ENCODE assay signal across 20 cellular contexts in genomic region chr21:41378849-41379248, GRCh38. TPM values are rescaled to one million over a fixed set of nuclear protein-coding genes. Genes with fewer than 3 reads are reported as not detected.
A peak's percentile ranks its signal among the peaks of the same experiment; 100 is the strongest.
DNase-seq lines count a peak whose midpoint lies in the region; ATAC-seq and TF ChIP-seq lines count a peak whose summit lies in the region.
"Had no signal": no experiment of that assay in that cellular context is flagged by ENCODE, and none has a peak within 500 bp of the region (broad histone marks: within the 10 kb centered on the region; RNA-seq: fewer than 3 reads in every experiment).

No MANE protein-coding gene starts in this region.

- H3K9me2 ChIP-seq in HCT116 (ENCODE audit: insufficient read depth) = no peaks in the 10 kb centered on the region

- no peaks in the 10 kb centered on the region for H3K27me3 ChIP-seq in HCT116 (ENCODE audit: insufficient read depth, low read length)
- H3K27me3 ChIP-seq: SJSA1 had no signal

- H3K4me1 ChIP-seq in HCT116 (ENCODE audit: control insufficient read depth in 1 of 2, insufficient read depth in 2 of 2, low read length in 2 of 2) = no peaks in the 10 kb centered on the region
- H3K4me1 ChIP-seq: SJSA1 had no signal

- peaks cover 17% of the 10 kb centered on the region for H3K4me1 Mint-ChIP-seq in stimulated activated effector memory CD8-positive, alpha-beta T cell treated with anti-CD3 and anti-CD28 coated beads, Interleukin-12 subunit alpha, Interleukin-12 subunit beta, amount 100 ng/mL, for 72 hours

- no peaks in the 10 kb centered on the region for H3K79me2 ChIP-seq in HCT116 (ENCODE audit: insufficient read depth, low read length)

- DNase-seq in HCT116 (ENCODE audit: low read depth, low spot score) (no peak), RPMI8226 (peak; percentile 27), iPS-NIHi11 (ENCODE audit: low spot score) (peak; percentile 33), glomerular visceral epithelial cell (ENCODE audit: extremely low spot score) (no peak), NCI-H2029 (lab: John Stamatoyannopoulos, UW) (no peak)
- DNase-seq in stimulated activated effector memory CD8-positive, alpha-beta T cell treated with anti-CD3 and anti-CD28 coated beads, Interleukin-12 subunit alpha, Interleukin-12 subunit beta, amount 100 ng/mL, for 72 hours (ENCODE audit: low spot score in 2 of 2) = no peak
- DNase-seq: DND-41, Kasumi-1, MV-4-11, NCI-H187, NCI-H226, NCI-H524 treated with DMSO at 0.1 percent for 48 hours, SW 1271, T-helper 2 cell had no signal

- peak in 1 of 3 experiments; percentile 29; a peak in 1 of 6 replicates for TF ChIP-seq CTCF in HCT116 (IDR thresholded peaks at IDR 0.05 in 2 of 3, conservative IDR thresholded peaks at IDR 0.05 in 1 of 3; ENCODE audit: borderline replicate concordance in 1 of 3, insufficient read depth in 1 of 3, low read depth in 2 of 3, low read length in 2 of 3)

- H3K4me3 Mint-ChIP-seq in stimulated activated effector memory CD8-positive, alpha-beta T cell treated with anti-CD3 and anti-CD28 coated beads, Interleukin-12 subunit alpha, Interleukin-12 subunit beta, amount 100 ng/mL, for 72 hours = no peak overlapping the region
- H3K4me3 Mint-ChIP-seq: B cell, IgD-negative memory B cell had no signal

- no TSS peak for BruUV-seq in HCT116 (replicated peaks; lab: Mats Ljungman, UMichigan)

- H3K36me3 ChIP-seq in HCT116 (ENCODE audit: control insufficient read depth in 1 of 2, insufficient read depth in 2 of 2, low read length in 2 of 2) = no peaks in the 10 kb centered on the region
- H3K36me3 ChIP-seq: SJSA1 had no signal

- no peaks in the 10 kb centered on the region for H3K9me3 ChIP-seq in HCT116 (ENCODE audit: control insufficient read depth in 1 of 2, insufficient read depth in 1 of 2, low read depth in 1 of 2, low read length in 2 of 2)
- H3K9me3 ChIP-seq: SJSA1 had no signal

- TF ChIP-seq RAD21 in HCT116 (IDR thresholded peaks at IDR 0.05; ENCODE audit: low read depth) = no peak

- no peak overlapping the region for H3K27ac ChIP-seq in HCT116 (ENCODE audit: low read depth, low read length)
- H3K27ac ChIP-seq: HL-60, SJSA1 had no signal

- H3K36me3 Mint-ChIP-seq in stimulated activated effector memory CD8-positive, alpha-beta T cell treated with anti-CD3 and anti-CD28 coated beads, Interleukin-12 subunit alpha, Interleukin-12 subunit beta, amount 100 ng/mL, for 72 hours = peaks cover 9% of the 10 kb centered on the region

- no peak for TF ChIP-seq POLR2A in HCT116 (IDR thresholded peaks at IDR 0.05; ENCODE audit: borderline replicate concordance, extremely low read depth, insufficient read depth, insufficient read length)

- no peak overlapping the region for H3K9ac ChIP-seq in HCT116 (ENCODE audit: low read length)

- CTCF ChIA-PET in HCT116 (lab: Charles Lee) = interaction anchor here (1.0 kb wide), 1 partner anchor 96 kb away, joined by 5 read pairs; no protein-coding TSS in a partner anchor

- H3K9me3 Mint-ChIP-seq in stimulated activated effector memory CD8-positive, alpha-beta T cell treated with anti-CD3 and anti-CD28 coated beads, Interleukin-12 subunit alpha, Interleukin-12 subunit beta, amount 100 ng/mL, for 72 hours = no peaks in the 10 kb centered on the region
- H3K9me3 Mint-ChIP-seq: IgD-negative memory B cell had no signal

- H3K4me3 ChIP-seq in HCT116 (replicated peaks in 1 of 2; ENCODE audit: low read depth in 1 of 2, low read length in 2 of 2) = no peak overlapping the region
- H3K4me3 ChIP-seq: SJSA1 had no signal

- no peak overlapping the region for H3K4me2 ChIP-seq in HCT116 (ENCODE audit: low read length)

- ATAC-seq in HCT116 = peak; percentile 69
- no peak for ATAC-seq in stimulated activated effector memory CD8-positive, alpha-beta T cell treated with anti-CD3 and anti-CD28 coated beads, Interleukin-12 subunit alpha, Interleukin-12 subunit beta, amount 100 ng/mL, for 72 hours
- ATAC-seq in GM21786 (IDR thresholded peaks at IDR 0.05; ENCODE audit: unreplicated experiment) = no peak
- ATAC-seq: Panc1 had no signal

- intact Hi-C loops in HCT116 (cut with micrococcal nuclease) = no loop called here

- peak overlapping the region; percentile 37 for H3K27ac Mint-ChIP-seq in stimulated activated effector memory CD8-positive, alpha-beta T cell treated with anti-CD3 and anti-CD28 coated beads, Interleukin-12 subunit alpha, Interleukin-12 subunit beta, amount 100 ng/mL, for 72 hours
- H3K27ac Mint-ChIP-seq: B cell, IgD-negative memory B cell had no signal

- no peaks in the 10 kb centered on the region for H4K20me1 ChIP-seq in HCT116 (ENCODE audit: insufficient read depth)

- no peak overlapping the region for H2AFZ ChIP-seq in HCT116 (ENCODE audit: low read depth, low read length, poor library complexity, severe bottlenecking)

- POLR2A ChIA-PET in HCT116 (lab: Charles Lee) = no interaction called here

- RAD21 ChIA-PET in HCT116 (lab: Charles Lee; ENCODE audit: low non-redundant PET in 1 of 2, low total read pairs in 2 of 2, uncharacterized antibody in 2 of 2, unreplicated experiment in 2 of 2) = no interaction called here

TF ChIP-seq in HCT116, 20 proteins besides CTCF, POLR2A, EP300 and RAD21:
- TF ChIP-seq ZNF274 (IDR thresholded peaks at IDR 0.05; ENCODE audit: low read depth, low read length) (no peak), EZH2 (IDR thresholded peaks at IDR 0.05) (no peak), SIN3A (IDR thresholded peaks at IDR 0.05; ENCODE audit: low read depth) (no peak), EGR1 (IDR thresholded peaks at IDR 0.05; ENCODE audit: low read depth) (no peak), SRF (IDR thresholded peaks at IDR 0.05; ENCODE audit: low read depth) (no peak), YY1 (IDR thresholded peaks at IDR 0.05; ENCODE audit: extremely low read depth, insufficient replicate concordance, low read depth, low read length) (no peak), CEBPB (IDR thresholded peaks at IDR 0.05; ENCODE audit: low read depth) (no peak), TCF7L2 (IDR thresholded peaks at IDR 0.05; ENCODE audit: borderline replicate concordance, extremely low read depth, insufficient read depth, insufficient read length) (no peak)
- TF ChIP-seq, protein P1, sequence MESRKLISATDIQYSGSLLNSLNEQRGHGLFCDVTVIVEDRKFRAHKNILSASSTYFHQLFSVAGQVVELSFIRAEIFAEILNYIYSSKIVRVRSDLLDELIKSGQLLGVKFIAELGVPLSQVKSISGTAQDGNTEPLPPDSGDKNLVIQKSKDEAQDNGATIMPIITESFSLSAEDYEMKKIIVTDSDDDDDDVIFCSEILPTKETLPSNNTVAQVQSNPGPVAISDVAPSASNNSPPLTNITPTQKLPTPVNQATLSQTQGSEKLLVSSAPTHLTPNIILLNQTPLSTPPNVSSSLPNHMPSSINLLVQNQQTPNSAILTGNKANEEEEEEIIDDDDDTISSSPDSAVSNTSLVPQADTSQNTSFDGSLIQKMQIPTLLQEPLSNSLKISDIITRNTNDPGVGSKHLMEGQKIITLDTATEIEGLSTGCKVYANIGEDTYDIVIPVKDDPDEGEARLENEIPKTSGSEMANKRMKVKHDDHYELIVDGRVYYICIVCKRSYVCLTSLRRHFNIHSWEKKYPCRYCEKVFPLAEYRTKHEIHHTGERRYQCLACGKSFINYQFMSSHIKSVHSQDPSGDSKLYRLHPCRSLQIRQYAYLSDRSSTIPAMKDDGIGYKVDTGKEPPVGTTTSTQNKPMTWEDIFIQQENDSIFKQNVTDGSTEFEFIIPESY (IDR thresholded peaks at IDR 0.05; ENCODE audit: extremely low read depth, insufficient replicate concordance, low read length) = no peak

RNA-seq across cellular contexts. Expression of gene MX2, which starts 17.0 kb away (rescaled TPM):
- 0.22 TPM for total RNA-seq in HCT116 (2021; ENCODE audit: unreplicated experiment)
- 0.12 TPM in 2 replicates for polyA plus RNA-seq in HCT116 (2012)
- total RNA-seq: SJSA1 had no signal

RNA-seq across cellular contexts. Expression of gene MX1, which starts 47.2 kb away (rescaled TPM):
- total RNA-seq in HCT116 (2021; ENCODE audit: unreplicated experiment) = 2.0 TPM
- 0.81 and 0.85 TPM in 2 replicates for polyA plus RNA-seq in HCT116 (2012)

Comparison
In these comparisons a context has a peak if more than half of its experiments do, and no peak if none do; other contexts are left out.
1. DNase-seq: peak in RPMI8226 (single experiment) and iPS-NIHi11 (single experiment); none in HCT116 (single experiment), stimulated activated effector memory CD8-positive, alpha-beta T cell treated with anti-CD3 and anti-CD28 coated beads, Interleukin-12 subunit alpha, Interleukin-12 subunit beta, amount 100 ng/mL, for 72 hours (0 of 2), glomerular visceral epithelial cell (single experiment) and NCI-H2029 (single experiment).